8 cellular contexts compared by ENCODE assay signal in genomic region chr9:26955921-26956886, GRCh38. TPM values are rescaled to one million over a fixed set of nuclear protein-coding genes. Genes with fewer than 3 reads are reported as not detected.
A peak's percentile ranks its signal among the peaks of the same experiment; 100 is the strongest.
DNase-seq lines count a peak whose midpoint lies in the region; ATAC-seq and TF ChIP-seq lines count a peak whose summit lies in the region.

Gene IFT74, plus strand, starts transcription at chr9:26956412. Its CDS starts 5,556 bp downstream, at chr9:26961968.

- intact Hi-C loops in esophagus squamous epithelium (cut with DNase I): no loop called here

- H3K27ac ChIP-seq in Peyer's patch (peak within 1 kb of the TSS; percentile 75 to 87 (median 78)), esophagus squamous epithelium (peak within 1 kb of the TSS; percentile 73 to 89 (median 88)), muscle layer of duodenum (ENCODE audit: low read length) (peak within 1 kb of the TSS; percentile 94)

- no peak for TF ChIP-seq RAD21 in Ishikawa (IDR thresholded peaks at IDR 0.05; ENCODE audit: low read depth)

- no peaks in the 10 kb centered on the region for H3K36me3 ChIP-seq in Peyer's patch
- no peaks in the 10 kb centered on the region for H3K36me3 ChIP-seq in esophagus squamous epithelium
- H3K36me3 ChIP-seq in muscle layer of duodenum (ENCODE audit: control insufficient read depth in 1 of 2, insufficient read depth in 2 of 2, low read length in 2 of 2): no peaks in the 10 kb centered on the region

- 1 to 2% methylated on average over 37 to 44 of the region's 53 CpGs for WGBS in esophagus squamous epithelium, 2 donors

- TF ChIP-seq CTCF in Peyer's patch (IDR thresholded peaks at IDR 0.05): peak in 1 of 6 experiments; percentile 13
- no peak for TF ChIP-seq CTCF in esophagus squamous epithelium (IDR thresholded peaks at IDR 0.05)

- ATAC-seq in GM21619 (IDR thresholded peaks at IDR 0.05; ENCODE audit: unreplicated experiment): peak; percentile 100

- TF ChIP-seq POLR2A in Peyer's patch (IDR thresholded peaks at IDR 0.05): peak in 1 of 2 donors; percentile 35
- peak in 3 of 4 donors; percentile 20 to 55 (median 53) for TF ChIP-seq POLR2A in esophagus squamous epithelium (IDR thresholded peaks at IDR 0.05)

- H3K4me3 ChIP-seq in Peyer's patch (peak within 1 kb of the TSS; percentile 50 to 71 (median 60)), esophagus squamous epithelium (peak within 1 kb of the TSS; percentile 43 to 74 (median 62)), muscle layer of duodenum (ENCODE audit: low read depth in 1 of 2, low read length in 2 of 2) (peak within 1 kb of the TSS; percentile 66 to 94)

- DNase-seq in DMS153 treated with DMSO at 0.1 percent for 48 hours (lab: John Stamatoyannopoulos, UW; ENCODE audit: unreplicated experiment) (peak; percentile 94), Peyer's patch (peak; percentile 95 to 99 (median 97)), activated T-helper 1 cell treated with Interleukin-2 at 50 U/mL for 16 hours (ENCODE audit: low read depth) (peak; percentile 88), esophagus squamous epithelium (lab: John Stamatoyannopoulos, UW) (peak; percentile 92)
- peak; percentile 83 for DNase-seq in stimulated activated CD8-positive, alpha-beta memory T cell treated with anti-CD3 and anti-CD28 coated beads, Interleukin-7, amount 100 ng/mL, for 24 hours (ENCODE audit: low read depth)

- peaks cover 0 to 5% (median 0%) of the 10 kb centered on the region in 4 donors for H3K4me1 ChIP-seq in Peyer's patch
- peaks cover 0 to 21% (median 8%) of the 10 kb centered on the region in 3 donors for H3K4me1 ChIP-seq in esophagus squamous epithelium
- H3K4me1 ChIP-seq in muscle layer of duodenum (ENCODE audit: control insufficient read depth in 1 of 2, insufficient read depth in 2 of 2, low read length in 2 of 2): peaks cover 0 to 14% of the 10 kb centered on the region in 2 donors

- H3K9me3 ChIP-seq in Peyer's patch (no peaks in the 10 kb centered on the region), esophagus squamous epithelium (no peaks in the 10 kb centered on the region), muscle layer of duodenum (ENCODE audit: control insufficient read depth in 1 of 2, low read length in 2 of 2) (no peaks in the 10 kb centered on the region)

- H3K27me3 ChIP-seq in Peyer's patch (no peaks in the 10 kb centered on the region), esophagus squamous epithelium (no peaks in the 10 kb centered on the region), muscle layer of duodenum (ENCODE audit: low read depth, low read length) (no peaks in the 10 kb centered on the region)

- no peak for TF ChIP-seq EP300 in Ishikawa (IDR thresholded peaks at IDR 0.05; ENCODE audit: borderline replicate concordance)

TF ChIP-seq in Ishikawa, 13 proteins besides CTCF, POLR2A, EP300 and RAD21:
- peak; percentile 60; the same call in 1 of the 2 replicates for TF ChIP-seq TAF1 (IDR thresholded peaks at IDR 0.05; ENCODE audit: low read depth)
- TF ChIP-seq, protein P1, sequence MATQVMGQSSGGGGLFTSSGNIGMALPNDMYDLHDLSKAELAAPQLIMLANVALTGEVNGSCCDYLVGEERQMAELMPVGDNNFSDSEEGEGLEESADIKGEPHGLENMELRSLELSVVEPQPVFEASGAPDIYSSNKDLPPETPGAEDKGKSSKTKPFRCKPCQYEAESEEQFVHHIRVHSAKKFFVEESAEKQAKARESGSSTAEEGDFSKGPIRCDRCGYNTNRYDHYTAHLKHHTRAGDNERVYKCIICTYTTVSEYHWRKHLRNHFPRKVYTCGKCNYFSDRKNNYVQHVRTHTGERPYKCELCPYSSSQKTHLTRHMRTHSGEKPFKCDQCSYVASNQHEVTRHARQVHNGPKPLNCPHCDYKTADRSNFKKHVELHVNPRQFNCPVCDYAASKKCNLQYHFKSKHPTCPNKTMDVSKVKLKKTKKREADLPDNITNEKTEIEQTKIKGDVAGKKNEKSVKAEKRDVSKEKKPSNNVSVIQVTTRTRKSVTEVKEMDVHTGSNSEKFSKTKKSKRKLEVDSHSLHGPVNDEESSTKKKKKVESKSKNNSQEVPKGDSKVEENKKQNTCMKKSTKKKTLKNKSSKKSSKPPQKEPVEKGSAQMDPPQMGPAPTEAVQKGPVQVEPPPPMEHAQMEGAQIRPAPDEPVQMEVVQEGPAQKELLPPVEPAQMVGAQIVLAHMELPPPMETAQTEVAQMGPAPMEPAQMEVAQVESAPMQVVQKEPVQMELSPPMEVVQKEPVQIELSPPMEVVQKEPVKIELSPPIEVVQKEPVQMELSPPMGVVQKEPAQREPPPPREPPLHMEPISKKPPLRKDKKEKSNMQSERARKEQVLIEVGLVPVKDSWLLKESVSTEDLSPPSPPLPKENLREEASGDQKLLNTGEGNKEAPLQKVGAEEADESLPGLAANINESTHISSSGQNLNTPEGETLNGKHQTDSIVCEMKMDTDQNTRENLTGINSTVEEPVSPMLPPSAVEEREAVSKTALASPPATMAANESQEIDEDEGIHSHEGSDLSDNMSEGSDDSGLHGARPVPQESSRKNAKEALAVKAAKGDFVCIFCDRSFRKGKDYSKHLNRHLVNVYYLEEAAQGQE (IDR thresholded peaks at IDR 0.05; ENCODE audit: low read depth): no peak
- 0 out of 2 replicates have a peak, but pooled peaks have one; percentile 13 for TF ChIP-seq YY1 (IDR thresholded peaks at IDR 0.05; ENCODE audit: low read depth)
- TF ChIP-seq ZBTB7A (IDR thresholded peaks at IDR 0.05; ENCODE audit: low read depth): no peak
- no peak; the same call in 1 of the 2 replicates for TF ChIP-seq FOXM1 (IDR thresholded peaks at IDR 0.05; ENCODE audit: borderline replicate concordance, low read depth)
- peak; percentile 88 for TF ChIP-seq CEBPB (IDR thresholded peaks at IDR 0.05)
- no peak for TF ChIP-seq TEAD4 (IDR thresholded peaks at IDR 0.05)
- TF ChIP-seq EGR1 (IDR thresholded peaks at IDR 0.05): peak; percentile 32; the same call in 1 of the 2 replicates
- TF ChIP-seq, protein P2, sequence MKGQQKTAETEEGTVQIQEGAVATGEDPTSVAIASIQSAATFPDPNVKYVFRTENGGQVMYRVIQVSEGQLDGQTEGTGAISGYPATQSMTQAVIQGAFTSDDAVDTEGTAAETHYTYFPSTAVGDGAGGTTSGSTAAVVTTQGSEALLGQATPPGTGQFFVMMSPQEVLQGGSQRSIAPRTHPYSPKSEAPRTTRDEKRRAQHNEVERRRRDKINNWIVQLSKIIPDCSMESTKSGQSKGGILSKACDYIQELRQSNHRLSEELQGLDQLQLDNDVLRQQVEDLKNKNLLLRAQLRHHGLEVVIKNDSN (IDR thresholded peaks at IDR 0.05): no peak
- peak; percentile 23; the same call in 1 of the 2 replicates for TF ChIP-seq MAX (IDR thresholded peaks at IDR 0.05)
- no peak for TF ChIP-seq NFIC (IDR thresholded peaks at IDR 0.05)
- TF ChIP-seq TCF12 (IDR thresholded peaks at IDR 0.05; ENCODE audit: low read depth): peak; percentile 26; the same call in 1 of the 2 replicates
- no peak for TF ChIP-seq CREB1 (IDR thresholded peaks at IDR 0.05; ENCODE audit: low read depth)
TF ChIP-seq in Ishikawa: peak in this region for 6.

RNA-seq across cellular contexts. Expression of gene IFT74, which starts in this region (rescaled TPM):
- 10 to 100 TPM in 1 of 4 donors, 1 to 10 TPM in 3; 7.7 to 26.4 (median 8.7) TPM for total RNA-seq in Peyer's patch
- total RNA-seq in esophagus squamous epithelium: 10 to 100 TPM in 2 of 4 donors, 1 to 10 TPM in 2; 6.0 to 17.2 (median 11.8) TPM

Comparison
In these comparisons a context has a peak if more than half of its experiments do, and no peak if none do; other contexts are left out.
1. Peak in every context shown above with its lines: DNase-seq, ATAC-seq, H3K4me3 ChIP-seq and H3K27ac ChIP-seq.